In genomic region chr20:15759546-15760216, GRCh38 we compare ENCODE assay signal across 13 cellular contexts.
A peak's percentile ranks its signal among the peaks of the same experiment; 100 is the strongest.
DNase-seq lines count a peak whose midpoint lies in the region; ATAC-seq, FAIRE-seq and TF ChIP-seq lines count a peak whose summit lies in the region.
"Had no signal": no experiment of that assay in that cellular context is flagged by ENCODE, and none has a peak within 500 bp of the region (broad histone marks: within the 10 kb centered on the region; RNA-seq: fewer than 3 reads in every experiment).

No MANE protein-coding gene starts in this region.

- no peaks in the 10 kb centered on the region for H3K36me3 Mint-ChIP-seq in neural progenitor cell
- no peaks in the 10 kb centered on the region for H3K36me3 Mint-ChIP-seq in activated naive CD4-positive, alpha-beta T cell treated with anti-CD3 and anti-CD28 coated beads for 36 hours (ENCODE audit: low read depth)

- no peak overlapping the region for H3K27ac Mint-ChIP-seq in neural progenitor cell
- H3K27ac Mint-ChIP-seq in activated naive CD4-positive, alpha-beta T cell treated with anti-CD3 and anti-CD28 coated beads for 36 hours = no peak overlapping the region

- intact Hi-C loops in endothelial cell of umbilical vein (cut with micrococcal nuclease) = loop anchor here (5.0 kb wide), 1 partner anchor 107 kb away; no protein-coding TSS in a partner anchor
- intact Hi-C loops in activated naive CD4-positive, alpha-beta T cell treated with anti-CD3 and anti-CD28 coated beads for 36 hours (cut with micrococcal nuclease) = no loop called here

- no peak overlapping the region for H3K4me3 ChIP-seq in BLaER1 treated with 17β-estradiol and CSF1 and Interleukin-3, amounts not matched to agents 10 nM and 100 nM
- no peak overlapping the region for H3K4me3 ChIP-seq in endothelial cell of umbilical vein (replicated peaks in 1 of 3; ENCODE audit: insufficient read depth in 1 of 3, low read depth in 1 of 3, low read length in 3 of 3)
- H3K4me3 ChIP-seq in neural progenitor cell = no peak overlapping the region

- H3K9me1 ChIP-seq in endothelial cell of umbilical vein (replicated peaks; ENCODE audit: control insufficient read depth, extremely low read depth, insufficient read depth, low read length) = no peaks in the 10 kb centered on the region

- no TSS peak for BruUV-seq in endothelial cell of umbilical vein (replicated peaks; lab: Mats Ljungman, UMichigan)

- H2AFZ ChIP-seq in endothelial cell of umbilical vein (ENCODE audit: low read depth, low read length) = no peak overlapping the region
- H2AFZ ChIP-seq in neural progenitor cell (replicated peaks) = peak overlapping the region; percentile 27

- peak in 1 of 2 donors; percentile 2 for TF ChIP-seq CTCF in endothelial cell of umbilical vein (IDR thresholded peaks at IDR 0.05; ENCODE audit: extremely low read depth in 1 of 2, insufficient read depth in 1 of 2, low read depth in 1 of 2, low read length in 2 of 2)
- TF ChIP-seq CTCF in neural progenitor cell (IDR thresholded peaks at IDR 0.05) = no peak

- CTCF ChIA-PET in endothelial cell of umbilical vein (lab: Charles Lee) = interaction anchor here (0.8 to 1.6 kb wide), 5 partner anchors 9 to 1422 kb away, joined by 3 to 4 read pairs (median 3); partner anchors contain the start of gene FLRT3
- CTCF ChIA-PET in activated naive CD4-positive, alpha-beta T cell treated with anti-CD3 and anti-CD28 coated beads for 36 hours (lab: Charles Lee) = no interaction called here

- H3K4me1 ChIP-seq in BLaER1 treated with 17β-estradiol and CSF1 and Interleukin-3, amounts not matched to agents 10 nM and 100 nM = peaks cover 0 to 14% (median 10%) of the 10 kb centered on the region in 10 experiments; a peak in 13 of 20 replicates
- H3K4me1 ChIP-seq in endothelial cell of umbilical vein (ENCODE audit: control insufficient read depth, extremely low read depth, insufficient read depth, low read length) = no peaks in the 10 kb centered on the region
- H3K4me1 ChIP-seq in neural progenitor cell = peaks cover 3% of the 10 kb centered on the region

- no peaks in the 10 kb centered on the region for H3K27me3 ChIP-seq in BLaER1 treated with 17β-estradiol and CSF1 and Interleukin-3, amounts not matched to agents 10 nM and 100 nM
- H3K27me3 ChIP-seq in endothelial cell of umbilical vein (ENCODE audit: control insufficient read depth in 2 of 2, insufficient read depth in 2 of 2, low read length in 2 of 2) (no peaks in the 10 kb centered on the region), neural progenitor cell (no peaks in the 10 kb centered on the region)

- no peaks in the 10 kb centered on the region for H3F3A ChIP-seq in neural progenitor cell (ENCODE audit: low read depth)

- no peaks in the 10 kb centered on the region for H3K36me3 ChIP-seq in BLaER1 treated with 17β-estradiol and CSF1 and Interleukin-3, amounts not matched to agents 10 nM and 100 nM
- H3K36me3 ChIP-seq in endothelial cell of umbilical vein (ENCODE audit: control insufficient read depth in 2 of 2, extremely low read depth in 1 of 2, insufficient read depth in 2 of 2, low read length in 2 of 2) = no peaks in the 10 kb centered on the region
- H3K36me3 ChIP-seq in neural progenitor cell = no peaks in the 10 kb centered on the region

- no peak overlapping the region for H3K4me3 Mint-ChIP-seq in neural progenitor cell
- no peak overlapping the region for H3K4me3 Mint-ChIP-seq in activated naive CD4-positive, alpha-beta T cell treated with anti-CD3 and anti-CD28 coated beads for 36 hours

- no peak overlapping the region for H3K9ac ChIP-seq in BLaER1 treated with 17β-estradiol and CSF1 and Interleukin-3, amounts not matched to agents 10 nM and 100 nM
- H3K9ac ChIP-seq in endothelial cell of umbilical vein (replicated peaks; ENCODE audit: extremely low read depth, insufficient read depth, low read length) (no peak overlapping the region), neural progenitor cell (no peak overlapping the region)

- ATAC-seq in GM19452 (IDR thresholded peaks at IDR 0.05; ENCODE audit: unreplicated experiment) = no peak

- peaks cover 3% of the 10 kb centered on the region for H3K9me3 Mint-ChIP-seq in neural progenitor cell
- peaks cover 3% of the 10 kb centered on the region for H3K9me3 Mint-ChIP-seq in activated naive CD4-positive, alpha-beta T cell treated with anti-CD3 and anti-CD28 coated beads for 36 hours

- POLR2A ChIA-PET in endothelial cell of umbilical vein (lab: Charles Lee) = no interaction called here

- no peaks in the 10 kb centered on the region for H4K20me1 ChIP-seq in BLaER1 treated with 17β-estradiol and CSF1 and Interleukin-3, amounts not matched to agents 10 nM and 100 nM
- H4K20me1 ChIP-seq in endothelial cell of umbilical vein (replicated peaks; ENCODE audit: control insufficient read depth, extremely low read depth, insufficient read depth, low read length) (no peaks in the 10 kb centered on the region), neural progenitor cell (ENCODE audit: low read depth) (no peaks in the 10 kb centered on the region)

- peaks cover 3% of the 10 kb centered on the region for H3K27me3 Mint-ChIP-seq in neural progenitor cell (ENCODE audit: insufficient read depth, low read depth)
- no peaks in the 10 kb centered on the region for H3K27me3 Mint-ChIP-seq in activated naive CD4-positive, alpha-beta T cell treated with anti-CD3 and anti-CD28 coated beads for 36 hours (ENCODE audit: low read depth)

- TF ChIP-seq POLR2A in endothelial cell of umbilical vein (IDR thresholded peaks at IDR 0.05; ENCODE audit: low read depth, low read length) = no peak

- H3K79me2 ChIP-seq in endothelial cell of umbilical vein (ENCODE audit: control insufficient read depth, insufficient read depth, low read length) (no peaks in the 10 kb centered on the region), neural progenitor cell (ENCODE audit: low read depth) (no peaks in the 10 kb centered on the region)

- no peak overlapping the region for H3K27ac ChIP-seq in BLaER1 treated with 17β-estradiol and CSF1 and Interleukin-3, amounts not matched to agents 10 nM and 100 nM
- H3K27ac ChIP-seq in endothelial cell of umbilical vein (ENCODE audit: insufficient read depth, low read depth, low read length) (no peak overlapping the region), neural progenitor cell (no peak overlapping the region)

- peaks cover 11% of the 10 kb centered on the region for H3K4me1 Mint-ChIP-seq in neural progenitor cell
- no peaks in the 10 kb centered on the region for H3K4me1 Mint-ChIP-seq in activated naive CD4-positive, alpha-beta T cell treated with anti-CD3 and anti-CD28 coated beads for 36 hours (ENCODE audit: low read depth)

- H3K4me2 ChIP-seq in BLaER1 treated with 17β-estradiol and CSF1 and Interleukin-3, amounts not matched to agents 10 nM and 100 nM = peak overlapping the region in 8 of 11 experiments; percentile 40 to 72 (median 59); a peak in 17 of 22 replicates
- H3K4me2 ChIP-seq in endothelial cell of umbilical vein (ENCODE audit: insufficient read depth, low read length) = no peak overlapping the region
- no peak overlapping the region for H3K4me2 ChIP-seq in neural progenitor cell

- DNase-seq in NCI-H446 treated with DMSO at 0.1 percent for 48 hours (lab: John Stamatoyannopoulos, UW) = peak; percentile 12
- peak; percentile 21 for DNase-seq in endothelial cell of umbilical vein (ENCODE audit: low read depth, low spot score)
- DNase-seq in neural progenitor cell (ENCODE audit: low spot score) = no peak
- no peak for DNase-seq in urothelium cell line (ENCODE audit: low spot score)
- no peak for DNase-seq in stimulated activated CD4-positive, alpha-beta T cell treated with anti-CD3 and anti-CD28 coated beads, Interleukin-4, amount 100 ng/mL, for 24 hours
- DNase-seq in activated naive CD4-positive, alpha-beta T cell treated with anti-CD3 and anti-CD28 coated beads for 36 hours = no peak
- DNase-seq: activated CD8-positive, alpha-beta memory T cell treated with anti-CD3 and anti-CD28 coated beads, Interleukin-2, amount 50 U/mL, for 4 hours; erythroblast; stimulated activated CD4-positive, alpha-beta T cell treated with anti-CD3 and anti-CD28 coated beads, Interleukin-4, amount 100 ng/mL, for 1 hour; T-helper 9 cell had no signal

- dilution Hi-C loops in endothelial cell of umbilical vein (cut with MboI; ENCODE audit: extremely low pct_ligation_motif_present, low sequenced_read_pairs) = no loop called here

- FAIRE-seq in endothelial cell of umbilical vein (lab: Jason Lieb, UNC) (no peak), urothelium cell line (lab: Jason Lieb, UNC) (no peak)
- FAIRE-seq: islet of Langerhans had no signal

- no peaks in the 10 kb centered on the region for H3K9me3 ChIP-seq in BLaER1 treated with 17β-estradiol and CSF1 and Interleukin-3, amounts not matched to agents 10 nM and 100 nM (replicated peaks in 1 of 11)
- H3K9me3 ChIP-seq in endothelial cell of umbilical vein (replicated peaks; ENCODE audit: control insufficient read depth, insufficient read depth, low read length) (no peaks in the 10 kb centered on the region), neural progenitor cell (ENCODE audit: low read depth) (no peaks in the 10 kb centered on the region)

TF ChIP-seq in endothelial cell of umbilical vein, 7 proteins besides CTCF, POLR2A, EP300 and RAD21:
- TF ChIP-seq GATA2 (IDR thresholded peaks at IDR 0.05; ENCODE audit: insufficient read depth, insufficient read length, low read depth, low read length) (no peak), JUN (IDR thresholded peaks at IDR 0.05; ENCODE audit: borderline replicate concordance, insufficient read depth, insufficient read length, low read depth) (no peak), POLR2AphosphoS5 (IDR thresholded peaks at IDR 0.05; ENCODE audit: insufficient read depth, low read depth, low read length) (no peak), EZH2 (IDR thresholded peaks at IDR 0.05; ENCODE audit: borderline replicate concordance, low read depth, low read length, severe bottlenecking) (no peak), MYC (IDR thresholded peaks at IDR 0.05; ENCODE audit: low read depth, low read length) (no peak), FOS (IDR thresholded peaks at IDR 0.05; ENCODE audit: borderline replicate concordance, insufficient read depth, low read length) (no peak), MAX (IDR thresholded peaks at IDR 0.05; ENCODE audit: insufficient read depth, insufficient read length) (no peak)

Comparison
In these comparisons a context has a peak if more than half of its experiments do, and no peak if none do; other contexts are left out.
1. H3K4me2 ChIP-seq: peak in BLaER1 treated with 17β-estradiol and CSF1 and Interleukin-3, amounts not matched to agents 10 nM and 100 nM (8 of 11); none in endothelial cell of umbilical vein (single experiment) and neural progenitor cell (single experiment).
2. DNase-seq: peak in NCI-H446 treated with DMSO at 0.1 percent for 48 hours (single experiment) and endothelial cell of umbilical vein (single experiment); none in neural progenitor cell (single experiment), urothelium cell line (single experiment), stimulated activated CD4-positive, alpha-beta T cell treated with anti-CD3 and anti-CD28 coated beads, Interleukin-4, amount 100 ng/mL, for 24 hours (single experiment) and activated naive CD4-positive, alpha-beta T cell treated with anti-CD3 and anti-CD28 coated beads for 36 hours (single experiment).